In genomic region chr19:55310498-55310897, GRCh38 we compare ENCODE assay signal across 1 cellular context.
TF ChIP-seq lines count a peak whose summit lies in the region.

No MANE protein-coding gene starts in this region.

TF ChIP-seq in SK-N-SH, 30 proteins besides CTCF, POLR2A, EP300 and RAD21:
- TF ChIP-seq POLR2AphosphoS5 (IDR thresholded peaks at IDR 0.05; ENCODE audit: low read depth, low read length) (no peak), USF1 (IDR thresholded peaks at IDR 0.05; ENCODE audit: borderline replicate concordance, low read depth) (no peak), FOXJ3 (CRISPR knock-in tag; IDR thresholded peaks at IDR 0.05) (no peak), JUND (IDR thresholded peaks at IDR 0.05) (no peak), TCF12 (IDR thresholded peaks at IDR 0.05) (no peak), RFX5 (IDR thresholded peaks at IDR 0.05; ENCODE audit: low read length) (no peak), NFIC (IDR thresholded peaks at IDR 0.05; ENCODE audit: borderline replicate concordance) (no peak), TAF1 (IDR thresholded peaks at IDR 0.05; ENCODE audit: borderline replicate concordance, low read depth, low read length) (no peak), IRF3 (IDR thresholded peaks at IDR 0.05; ENCODE audit: low read depth, low read length) (no peak), ELF1 (IDR thresholded peaks at IDR 0.05) (no peak), MAX (IDR thresholded peaks at IDR 0.05; ENCODE audit: low read depth) (no peak), SIN3A (IDR thresholded peaks at IDR 0.05; ENCODE audit: borderline replicate concordance, low read depth, low read length) (no peak), YY1 (IDR thresholded peaks at IDR 0.05; ENCODE audit: low read depth) (no peak), USF2 (IDR thresholded peaks at IDR 0.05; ENCODE audit: borderline replicate concordance, low read depth, low read length) (no peak), NRF1 (IDR thresholded peaks at IDR 0.05; ENCODE audit: low read depth, low read length) (no peak), MEF2A (IDR thresholded peaks at IDR 0.05; ENCODE audit: borderline replicate concordance, low read depth) (no peak), GABPA (IDR thresholded peaks at IDR 0.05; ENCODE audit: low read depth) (no peak), TEAD4 (IDR thresholded peaks at IDR 0.05; ENCODE audit: borderline replicate concordance, insufficient read depth) (no peak), EZH2phosphoT487 (IDR thresholded peaks at IDR 0.05; ENCODE audit: borderline replicate concordance, low read depth) (no peak), ZBTB33 (IDR thresholded peaks at IDR 0.05; ENCODE audit: borderline replicate concordance, low read depth) (no peak)
